1 cellular context compared by ENCODE assay signal in the genomic region with DNA sequence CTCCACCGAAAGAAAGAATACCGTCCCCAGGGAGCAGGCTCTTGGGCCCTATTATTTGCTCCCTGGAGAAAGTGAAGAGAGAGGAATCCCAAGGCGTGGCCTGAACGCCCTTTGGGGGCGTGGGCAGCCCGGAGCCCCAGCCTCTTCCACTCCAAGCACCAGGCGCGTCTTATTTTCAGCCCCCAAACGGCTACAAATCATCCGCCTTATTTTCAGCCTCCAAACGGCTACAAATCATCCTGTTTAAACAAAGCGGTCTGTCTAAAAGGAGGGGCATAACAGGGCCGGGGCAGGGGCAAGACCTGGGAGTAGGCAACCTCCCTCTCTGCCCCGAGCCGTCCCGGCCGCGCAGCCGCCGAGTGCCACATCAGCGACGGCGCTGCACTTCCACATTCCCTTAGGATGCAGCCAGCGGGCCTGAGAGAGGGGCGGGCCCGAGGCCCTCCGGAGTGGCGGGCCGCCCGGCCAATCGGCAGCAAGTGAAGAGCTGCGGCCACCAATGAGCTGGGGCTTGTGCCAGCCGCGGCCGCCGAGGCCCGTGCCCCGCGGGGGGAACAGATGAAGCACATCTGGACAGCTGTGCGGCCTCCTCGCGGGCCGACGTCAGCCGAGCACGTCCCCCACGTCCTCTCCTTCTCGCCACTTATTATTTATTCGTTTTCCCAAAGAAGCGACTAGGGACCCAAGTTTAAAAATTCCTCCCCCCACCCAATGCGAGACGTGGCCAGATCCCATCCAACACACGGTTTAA.
A peak's percentile ranks its signal among the peaks of the same experiment; 100 is the strongest.
TF ChIP-seq lines count a peak whose summit lies in the region.

A gene with protein sequence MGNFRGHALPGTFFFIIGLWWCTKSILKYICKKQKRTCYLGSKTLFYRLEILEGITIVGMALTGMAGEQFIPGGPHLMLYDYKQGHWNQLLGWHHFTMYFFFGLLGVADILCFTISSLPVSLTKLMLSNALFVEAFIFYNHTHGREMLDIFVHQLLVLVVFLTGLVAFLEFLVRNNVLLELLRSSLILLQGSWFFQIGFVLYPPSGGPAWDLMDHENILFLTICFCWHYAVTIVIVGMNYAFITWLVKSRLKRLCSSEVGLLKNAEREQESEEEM (plus strand): TSS at position 561 of the 751 bp plus-strand sequence. CDS start 62,593 bp downstream, outside the sequence.

TF ChIP-seq in HEK293, 187 proteins besides CTCF, POLR2A, EP300 and RAD21 (continued from another document and continues in another):
- TF ChIP-seq IKZF3 (tag by site-specific recombination; IDR thresholded peaks at IDR 0.05) (peak; percentile 73; the same call in 1 of the 2 replicates), HOXD13 (CRISPR knock-in tag; IDR thresholded peaks at IDR 0.05; ENCODE audit: borderline replicate concordance) (no peak), ZBTB48 (tag by site-specific recombination; IDR thresholded peaks at IDR 0.05) (peak; percentile 91), ZNF654 (tag by site-specific recombination; IDR thresholded peaks at IDR 0.05; ENCODE audit: low read depth) (no peak), ZNF626 (tag by site-specific recombination; IDR thresholded peaks at IDR 0.05) (no peak), MYNN (tag by site-specific recombination; IDR thresholded peaks at IDR 0.05; ENCODE audit: borderline replicate concordance) (no peak), ZEB2 (tag by site-specific recombination; IDR thresholded peaks at IDR 0.05) (no peak), HOXC10 (CRISPR knock-in tag; IDR thresholded peaks at IDR 0.05) (no peak), ZSCAN30 (tag by site-specific recombination; IDR thresholded peaks at IDR 0.05) (0 out of 2 replicates have a peak, but pooled peaks have one; percentile 33), GLI4 (tag by site-specific recombination; IDR thresholded peaks at IDR 0.05) (no peak), ZNF792 (tag by site-specific recombination; IDR thresholded peaks at IDR 0.05) (no peak), MEIS1 (CRISPR knock-in tag; IDR thresholded peaks at IDR 0.05; ENCODE audit: borderline replicate concordance) (no peak), ZFHX2 (tag by site-specific recombination; conservative IDR thresholded peaks at IDR 0.05) (0 out of 2 replicates have a peak, but pooled peaks have one; percentile 30), BCL11B (tag by site-specific recombination; IDR thresholded peaks at IDR 0.05; ENCODE audit: low read depth) (no peak), KLF1 (tag by site-specific recombination; IDR thresholded peaks at IDR 0.05) (0 out of 2 replicates have a peak, but pooled peaks have one; percentile 7), YY2 (tag by site-specific recombination; IDR thresholded peaks at IDR 0.05) (no peak), ZNF544 (tag by site-specific recombination; IDR thresholded peaks at IDR 0.05) (no peak), ZNF221 (tag by site-specific recombination; IDR thresholded peaks at IDR 0.05; ENCODE audit: borderline replicate concordance) (no peak), ZNF184 (tag by site-specific recombination; IDR thresholded peaks at IDR 0.05) (no peak), ZBTB8A (tag by site-specific recombination; IDR thresholded peaks at IDR 0.05) (peak; percentile 90), ZFP69B (tag by site-specific recombination; IDR thresholded peaks at IDR 0.05) (no peak), KLF8 (tag by site-specific recombination; IDR thresholded peaks at IDR 0.05) (peak; percentile 63; the same call in 1 of the 2 replicates), ZNF146 (tag by site-specific recombination; IDR thresholded peaks at IDR 0.05) (no peak), ZNF558 (tag by site-specific recombination; IDR thresholded peaks at IDR 0.05) (no peak), KLF9 (tag by site-specific recombination; IDR thresholded peaks at IDR 0.05; ENCODE audit: low read depth) (peak; percentile 55; the same call in 1 of the 2 replicates), SCRT1 (tag by site-specific recombination; IDR thresholded peaks at IDR 0.05; ENCODE audit: borderline replicate concordance) (no peak), GLIS2 (tag by site-specific recombination; IDR thresholded peaks at IDR 0.05) (peak; percentile 73), RBAK (tag by site-specific recombination; IDR thresholded peaks at IDR 0.05) (no peak), ZNF785 (tag by site-specific recombination; IDR thresholded peaks at IDR 0.05) (no peak), ZNF341 (tag by site-specific recombination; IDR thresholded peaks at IDR 0.05; ENCODE audit: low read depth) (no peak), ZNF777 (tag by site-specific recombination; IDR thresholded peaks at IDR 0.05; ENCODE audit: borderline replicate concordance) (no peak), MZF1 (tag by site-specific recombination; IDR thresholded peaks at IDR 0.05; ENCODE audit: borderline replicate concordance) (no peak), ZNF239 (tag by site-specific recombination; IDR thresholded peaks at IDR 0.05) (no peak), ZNF585B (tag by site-specific recombination; IDR thresholded peaks at IDR 0.05) (no peak), ZNF24 (tag by site-specific recombination; IDR thresholded peaks at IDR 0.05) (no peak), SALL2 (tag by site-specific recombination; IDR thresholded peaks at IDR 0.05; ENCODE audit: borderline replicate concordance) (no peak), ZNF394 (tag by site-specific recombination; IDR thresholded peaks at IDR 0.05; ENCODE audit: borderline replicate concordance) (no peak), GLIS1 (tag by site-specific recombination; IDR thresholded peaks at IDR 0.05) (peak; percentile 74), ZNF10 (tag by site-specific recombination; IDR thresholded peaks at IDR 0.05) (no peak), ZNF623 (tag by site-specific recombination; IDR thresholded peaks at IDR 0.05) (no peak), ZNF701 (tag by site-specific recombination; IDR thresholded peaks at IDR 0.05) (no peak), ZNF423 (tag by site-specific recombination; IDR thresholded peaks at IDR 0.05) (no peak), ZNF324 (tag by site-specific recombination; IDR thresholded peaks at IDR 0.05) (no peak), ZNF23 (tag by site-specific recombination; IDR thresholded peaks at IDR 0.05; ENCODE audit: borderline replicate concordance) (no peak), FEZF1 (tag by site-specific recombination; IDR thresholded peaks at IDR 0.05) (no peak), ZNF174 (tag by site-specific recombination; IDR thresholded peaks at IDR 0.05) (no peak)
- TF ChIP-seq, protein P1, sequence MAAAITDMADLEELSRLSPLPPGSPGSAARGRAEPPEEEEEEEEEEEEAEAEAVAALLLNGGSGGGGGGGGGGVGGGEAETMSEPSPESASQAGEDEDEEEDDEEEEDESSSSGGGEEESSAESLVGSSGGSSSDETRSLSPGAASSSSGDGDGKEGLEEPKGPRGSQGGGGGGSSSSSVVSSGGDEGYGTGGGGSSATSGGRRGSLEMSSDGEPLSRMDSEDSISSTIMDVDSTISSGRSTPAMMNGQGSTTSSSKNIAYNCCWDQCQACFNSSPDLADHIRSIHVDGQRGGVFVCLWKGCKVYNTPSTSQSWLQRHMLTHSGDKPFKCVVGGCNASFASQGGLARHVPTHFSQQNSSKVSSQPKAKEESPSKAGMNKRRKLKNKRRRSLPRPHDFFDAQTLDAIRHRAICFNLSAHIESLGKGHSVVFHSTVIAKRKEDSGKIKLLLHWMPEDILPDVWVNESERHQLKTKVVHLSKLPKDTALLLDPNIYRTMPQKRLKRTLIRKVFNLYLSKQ (tag by site-specific recombination; IDR thresholded peaks at IDR 0.05; ENCODE audit: borderline replicate concordance), result no peak
- TF ChIP-seq, protein P2, sequence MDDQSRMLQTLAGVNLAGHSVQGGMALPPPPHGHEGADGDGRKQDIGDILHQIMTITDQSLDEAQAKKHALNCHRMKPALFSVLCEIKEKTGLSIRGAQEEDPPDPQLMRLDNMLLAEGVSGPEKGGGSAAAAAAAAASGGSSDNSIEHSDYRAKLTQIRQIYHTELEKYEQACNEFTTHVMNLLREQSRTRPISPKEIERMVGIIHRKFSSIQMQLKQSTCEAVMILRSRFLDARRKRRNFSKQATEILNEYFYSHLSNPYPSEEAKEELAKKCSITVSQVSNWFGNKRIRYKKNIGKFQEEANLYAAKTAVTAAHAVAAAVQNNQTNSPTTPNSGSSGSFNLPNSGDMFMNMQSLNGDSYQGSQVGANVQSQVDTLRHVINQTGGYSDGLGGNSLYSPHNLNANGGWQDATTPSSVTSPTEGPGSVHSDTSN (CRISPR knock-in tag; IDR thresholded peaks at IDR 0.05), result peak; percentile 98
- TF ChIP-seq, protein P3, sequence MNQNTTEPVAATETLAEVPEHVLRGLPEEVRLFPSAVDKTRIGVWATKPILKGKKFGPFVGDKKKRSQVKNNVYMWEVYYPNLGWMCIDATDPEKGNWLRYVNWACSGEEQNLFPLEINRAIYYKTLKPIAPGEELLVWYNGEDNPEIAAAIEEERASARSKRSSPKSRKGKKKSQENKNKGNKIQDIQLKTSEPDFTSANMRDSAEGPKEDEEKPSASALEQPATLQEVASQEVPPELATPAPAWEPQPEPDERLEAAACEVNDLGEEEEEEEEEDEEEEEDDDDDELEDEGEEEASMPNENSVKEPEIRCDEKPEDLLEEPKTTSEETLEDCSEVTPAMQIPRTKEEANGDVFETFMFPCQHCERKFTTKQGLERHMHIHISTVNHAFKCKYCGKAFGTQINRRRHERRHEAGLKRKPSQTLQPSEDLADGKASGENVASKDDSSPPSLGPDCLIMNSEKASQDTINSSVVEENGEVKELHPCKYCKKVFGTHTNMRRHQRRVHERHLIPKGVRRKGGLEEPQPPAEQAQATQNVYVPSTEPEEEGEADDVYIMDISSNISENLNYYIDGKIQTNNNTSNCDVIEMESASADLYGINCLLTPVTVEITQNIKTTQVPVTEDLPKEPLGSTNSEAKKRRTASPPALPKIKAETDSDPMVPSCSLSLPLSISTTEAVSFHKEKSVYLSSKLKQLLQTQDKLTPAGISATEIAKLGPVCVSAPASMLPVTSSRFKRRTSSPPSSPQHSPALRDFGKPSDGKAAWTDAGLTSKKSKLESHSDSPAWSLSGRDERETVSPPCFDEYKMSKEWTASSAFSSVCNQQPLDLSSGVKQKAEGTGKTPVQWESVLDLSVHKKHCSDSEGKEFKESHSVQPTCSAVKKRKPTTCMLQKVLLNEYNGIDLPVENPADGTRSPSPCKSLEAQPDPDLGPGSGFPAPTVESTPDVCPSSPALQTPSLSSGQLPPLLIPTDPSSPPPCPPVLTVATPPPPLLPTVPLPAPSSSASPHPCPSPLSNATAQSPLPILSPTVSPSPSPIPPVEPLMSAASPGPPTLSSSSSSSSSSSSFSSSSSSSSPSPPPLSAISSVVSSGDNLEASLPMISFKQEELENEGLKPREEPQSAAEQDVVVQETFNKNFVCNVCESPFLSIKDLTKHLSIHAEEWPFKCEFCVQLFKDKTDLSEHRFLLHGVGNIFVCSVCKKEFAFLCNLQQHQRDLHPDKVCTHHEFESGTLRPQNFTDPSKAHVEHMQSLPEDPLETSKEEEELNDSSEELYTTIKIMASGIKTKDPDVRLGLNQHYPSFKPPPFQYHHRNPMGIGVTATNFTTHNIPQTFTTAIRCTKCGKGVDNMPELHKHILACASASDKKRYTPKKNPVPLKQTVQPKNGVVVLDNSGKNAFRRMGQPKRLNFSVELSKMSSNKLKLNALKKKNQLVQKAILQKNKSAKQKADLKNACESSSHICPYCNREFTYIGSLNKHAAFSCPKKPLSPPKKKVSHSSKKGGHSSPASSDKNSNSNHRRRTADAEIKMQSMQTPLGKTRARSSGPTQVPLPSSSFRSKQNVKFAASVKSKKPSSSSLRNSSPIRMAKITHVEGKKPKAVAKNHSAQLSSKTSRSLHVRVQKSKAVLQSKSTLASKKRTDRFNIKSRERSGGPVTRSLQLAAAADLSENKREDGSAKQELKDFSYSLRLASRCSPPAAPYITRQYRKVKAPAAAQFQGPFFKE (tag by site-specific recombination; IDR thresholded peaks at IDR 0.05; ENCODE audit: borderline replicate concordance), result no peak
- TF ChIP-seq, protein P4, sequence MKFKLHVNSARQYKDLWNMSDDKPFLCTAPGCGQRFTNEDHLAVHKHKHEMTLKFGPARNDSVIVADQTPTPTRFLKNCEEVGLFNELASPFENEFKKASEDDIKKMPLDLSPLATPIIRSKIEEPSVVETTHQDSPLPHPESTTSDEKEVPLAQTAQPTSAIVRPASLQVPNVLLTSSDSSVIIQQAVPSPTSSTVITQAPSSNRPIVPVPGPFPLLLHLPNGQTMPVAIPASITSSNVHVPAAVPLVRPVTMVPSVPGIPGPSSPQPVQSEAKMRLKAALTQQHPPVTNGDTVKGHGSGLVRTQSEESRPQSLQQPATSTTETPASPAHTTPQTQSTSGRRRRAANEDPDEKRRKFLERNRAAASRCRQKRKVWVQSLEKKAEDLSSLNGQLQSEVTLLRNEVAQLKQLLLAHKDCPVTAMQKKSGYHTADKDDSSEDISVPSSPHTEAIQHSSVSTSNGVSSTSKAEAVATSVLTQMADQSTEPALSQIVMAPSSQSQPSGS (tag by site-specific recombination; IDR thresholded peaks at IDR 0.05; ENCODE audit: low read depth), result no peak
- TF ChIP-seq, protein P5, sequence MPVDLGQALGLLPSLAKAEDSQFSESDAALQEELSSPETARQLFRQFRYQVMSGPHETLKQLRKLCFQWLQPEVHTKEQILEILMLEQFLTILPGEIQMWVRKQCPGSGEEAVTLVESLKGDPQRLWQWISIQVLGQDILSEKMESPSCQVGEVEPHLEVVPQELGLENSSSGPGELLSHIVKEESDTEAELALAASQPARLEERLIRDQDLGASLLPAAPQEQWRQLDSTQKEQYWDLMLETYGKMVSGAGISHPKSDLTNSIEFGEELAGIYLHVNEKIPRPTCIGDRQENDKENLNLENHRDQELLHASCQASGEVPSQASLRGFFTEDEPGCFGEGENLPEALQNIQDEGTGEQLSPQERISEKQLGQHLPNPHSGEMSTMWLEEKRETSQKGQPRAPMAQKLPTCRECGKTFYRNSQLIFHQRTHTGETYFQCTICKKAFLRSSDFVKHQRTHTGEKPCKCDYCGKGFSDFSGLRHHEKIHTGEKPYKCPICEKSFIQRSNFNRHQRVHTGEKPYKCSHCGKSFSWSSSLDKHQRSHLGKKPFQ (tag by site-specific recombination; IDR thresholded peaks at IDR 0.05), result no peak
- TF ChIP-seq, protein P6, sequence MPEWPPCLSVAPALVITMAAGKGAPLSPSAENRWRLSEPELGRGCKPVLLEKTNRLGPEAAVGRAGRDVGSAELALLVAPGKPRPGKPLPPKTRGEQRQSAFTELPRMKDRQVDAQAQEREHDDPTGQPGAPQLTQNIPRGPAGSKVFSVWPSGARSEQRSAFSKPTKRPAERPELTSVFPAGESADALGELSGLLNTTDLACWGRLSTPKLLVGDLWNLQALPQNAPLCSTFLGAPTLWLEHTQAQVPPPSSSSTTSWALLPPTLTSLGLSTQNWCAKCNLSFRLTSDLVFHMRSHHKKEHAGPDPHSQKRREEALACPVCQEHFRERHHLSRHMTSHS (tag by site-specific recombination; IDR thresholded peaks at IDR 0.05), result no peak
- TF ChIP-seq, protein P7, sequence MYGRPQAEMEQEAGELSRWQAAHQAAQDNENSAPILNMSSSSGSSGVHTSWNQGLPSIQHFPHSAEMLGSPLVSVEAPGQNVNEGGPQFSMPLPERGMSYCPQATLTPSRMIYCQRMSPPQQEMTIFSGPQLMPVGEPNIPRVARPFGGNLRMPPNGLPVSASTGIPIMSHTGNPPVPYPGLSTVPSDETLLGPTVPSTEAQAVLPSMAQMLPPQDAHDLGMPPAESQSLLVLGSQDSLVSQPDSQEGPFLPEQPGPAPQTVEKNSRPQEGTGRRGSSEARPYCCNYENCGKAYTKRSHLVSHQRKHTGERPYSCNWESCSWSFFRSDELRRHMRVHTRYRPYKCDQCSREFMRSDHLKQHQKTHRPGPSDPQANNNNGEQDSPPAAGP (tag by site-specific recombination; IDR thresholded peaks at IDR 0.05), result 0 out of 2 replicates have a peak, but pooled peaks have one; percentile 25
